ENCODE assay signal across 16 cellular contexts in genomic region chr5:15937708-15938107, GRCh38.
A peak's percentile ranks its signal among the peaks of the same experiment; 100 is the strongest.
DNase-seq lines count a peak whose midpoint lies in the region; ATAC-seq and TF ChIP-seq lines count a peak whose summit lies in the region.
"Had no signal": no experiment of that assay in that cellular context is flagged by ENCODE, and none has a peak within 500 bp of the region (broad histone marks: within the 10 kb centered on the region; RNA-seq: fewer than 3 reads in every experiment).

No MANE protein-coding gene starts in this region.

- H3K36me3 ChIP-seq in right atrium auricular region (peaks cover 26% of the 10 kb centered on the region), adrenal gland (replicated peaks in 1 of 2) (peaks cover 0 to 10% of the 10 kb centered on the region in 2 donors)
- H3K36me3 ChIP-seq: BLaER1 had no signal

- no peak overlapping the region for H3K27ac ChIP-seq in right atrium auricular region
- no peak overlapping the region for H3K27ac ChIP-seq in adrenal gland
- H3K27ac ChIP-seq: BLaER1 had no signal

- no peak for TF ChIP-seq POLR2A in adrenal gland (IDR thresholded peaks at IDR 0.05)

- H3K4me1 ChIP-seq in right atrium auricular region (no peaks in the 10 kb centered on the region), adrenal gland (replicated peaks in 1 of 2) (peaks cover 0 to 7% of the 10 kb centered on the region in 2 donors)
- H3K4me1 ChIP-seq: BLaER1 had no signal

- H3K9me3 ChIP-seq in right atrium auricular region: no peaks in the 10 kb centered on the region
- H3K9me3 ChIP-seq in adrenal gland (replicated peaks in 1 of 3): no peaks in the 10 kb centered on the region
- H3K9me3 ChIP-seq: BLaER1 had no signal

- 38 to 78% (median 51%) methylated on average over 1 of the region's 1 CpG for WGBS in adrenal gland, 4 donors

- H3K4me1 Mint-ChIP-seq in glutamatergic neuron (ENCODE audit: low read depth, unreplicated experiment): peaks cover 14% of the 10 kb centered on the region
- H3K4me1 Mint-ChIP-seq: CD14-positive monocyte; CD4-positive, alpha-beta memory T cell had no signal

- H3K9me3 Mint-ChIP-seq in glutamatergic neuron (ENCODE audit: unreplicated experiment): no peaks in the 10 kb centered on the region
- H3K9me3 Mint-ChIP-seq: GM23338 had no signal

- peak; percentile 27 for ATAC-seq in left ventricle myocardium superior
- no peak for ATAC-seq in GM18861 (IDR thresholded peaks at IDR 0.05; ENCODE audit: unreplicated experiment)
- ATAC-seq: HepG2 had no signal

- TF ChIP-seq CTCF in right atrium auricular region (IDR thresholded peaks at IDR 0.05): no peak
- TF ChIP-seq CTCF in adrenal gland (IDR thresholded peaks at IDR 0.05): no peak
- no peak for TF ChIP-seq CTCF in glutamatergic neuron (IDR thresholded peaks at IDR 0.05; ENCODE audit: partially characterized antibody, unreplicated experiment)

- H3K27ac Mint-ChIP-seq in glutamatergic neuron (ENCODE audit: unreplicated experiment): peak overlapping the region; percentile 29
- H3K27ac Mint-ChIP-seq: CD14-positive monocyte; CD4-positive, alpha-beta memory T cell had no signal

- intact Hi-C loops in left ventricle myocardium superior (cut with micrococcal nuclease): no loop called here
- intact Hi-C loops in adrenal gland (cut with DNase I): no loop called here

- H3K27me3 Mint-ChIP-seq in glutamatergic neuron (ENCODE audit: unreplicated experiment): peaks cover 2% of the 10 kb centered on the region
- H3K27me3 Mint-ChIP-seq: CD4-positive, alpha-beta memory T cell had no signal

- H3K27me3 ChIP-seq in right atrium auricular region: no peaks in the 10 kb centered on the region
- H3K27me3 ChIP-seq in adrenal gland: no peaks in the 10 kb centered on the region
- H3K27me3 ChIP-seq: BLaER1 had no signal

- DNase-seq in left ventricle myocardium superior: no peak
- no peak for DNase-seq in right atrium auricular region (ENCODE audit: low spot score)
- DNase-seq in adrenal gland: peak in 5 of 7 donors; percentile 26 to 38 (median 34)
- no peak for DNase-seq in glutamatergic neuron
- no peak for DNase-seq in NCI-H2029 treated with DMSO at 0.1 percent for 48 hours (lab: John Stamatoyannopoulos, UW)
- DNase-seq in NCI-H526 treated with DMSO at 0.1 percent for 48 hours (lab: John Stamatoyannopoulos, UW): no peak
- DNase-seq: 8988T; CD4-positive, alpha-beta memory T cell; DMS153; DMS79; GDM1 had no signal

- H3K4me3 ChIP-seq in right atrium auricular region (no peak overlapping the region), adrenal gland (no peak overlapping the region)
- H3K4me3 ChIP-seq: BLaER1, GM23338 had no signal

- H3K36me3 Mint-ChIP-seq in glutamatergic neuron (ENCODE audit: unreplicated experiment): peaks cover 21% of the 10 kb centered on the region
- H3K36me3 Mint-ChIP-seq: CD14-positive monocyte; CD4-positive, alpha-beta memory T cell had no signal

- no peak overlapping the region for H3K4me3 Mint-ChIP-seq in glutamatergic neuron (ENCODE audit: unreplicated experiment)
- H3K4me3 Mint-ChIP-seq: CD14-positive monocyte; CD4-positive, alpha-beta memory T cell; GM23338 had no signal

Comparison
In these comparisons a context has a peak if more than half of its experiments do, and no peak if none do; other contexts are left out.
1. DNase-seq: peak in adrenal gland (5 of 7); none in left ventricle myocardium superior (single experiment), right atrium auricular region (single experiment), glutamatergic neuron (single experiment), NCI-H2029 treated with DMSO at 0.1 percent for 48 hours (single experiment) and NCI-H526 treated with DMSO at 0.1 percent for 48 hours (single experiment).